Comparison of ENCODE assay signal across 1 cellular context in the genomic region with DNA sequence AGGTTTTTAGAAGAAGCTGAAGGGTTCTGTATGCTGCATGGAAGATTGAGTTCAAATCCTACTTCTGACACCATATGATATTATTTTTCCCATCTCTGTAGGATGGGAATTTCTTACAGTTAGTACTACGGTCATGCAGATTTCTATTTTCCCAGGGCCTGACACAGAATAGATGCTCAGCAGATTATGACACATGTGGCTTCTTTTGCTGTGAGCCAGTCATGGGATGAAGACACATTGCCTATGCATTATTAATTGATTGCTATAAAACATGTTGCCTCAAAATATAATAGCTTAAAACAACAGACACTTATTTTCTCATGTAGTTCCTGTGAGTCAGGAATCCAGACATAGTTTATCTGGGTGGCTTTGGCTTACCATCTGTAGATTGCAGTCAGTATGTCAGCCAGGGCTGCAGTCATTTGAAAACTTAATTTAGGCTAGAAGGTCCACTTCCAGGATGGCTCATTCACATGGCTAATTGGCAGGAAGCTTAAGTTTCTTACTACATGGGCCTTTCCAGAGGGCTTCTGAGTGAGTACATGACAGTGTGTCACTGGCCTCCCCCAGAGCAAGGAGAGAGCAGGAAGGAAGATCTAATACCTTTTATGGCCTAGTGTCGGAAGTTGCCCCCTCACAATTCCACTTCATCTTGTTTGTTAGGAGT.
TF ChIP-seq lines count a peak whose summit lies in the region.

No MANE protein-coding gene starts in this region.

TF ChIP-seq in GM12878, 131 proteins besides CTCF, POLR2A, EP300 and RAD21 (continued from another document):
- TF ChIP-seq PKNOX1 (IDR thresholded peaks at IDR 0.05) (no peak), ZBTB40 (IDR thresholded peaks at IDR 0.05; ENCODE audit: borderline replicate concordance) (no peak), CREB1 (IDR thresholded peaks at IDR 0.05; ENCODE audit: low read depth) (no peak), PML (IDR thresholded peaks at IDR 0.05; ENCODE audit: low read length) (no peak), CHD4 (IDR thresholded peaks at IDR 0.05) (no peak), CHD2 (IDR thresholded peaks at IDR 0.05; ENCODE audit: borderline replicate concordance, low read depth, low read length) (no peak), ZNF687 (IDR thresholded peaks at IDR 0.05) (no peak), BACH1 (IDR thresholded peaks at IDR 0.05; ENCODE audit: borderline replicate concordance) (no peak), MEF2A (IDR thresholded peaks at IDR 0.05; ENCODE audit: insufficient read depth, low read depth, low read length) (no peak), TCF3 (IDR thresholded peaks at IDR 0.05; ENCODE audit: borderline replicate concordance, insufficient read depth, low read depth, low read length) (no peak), IRF4 (IDR thresholded peaks at IDR 0.05; ENCODE audit: low read depth, low read length) (no peak), ATF3 (IDR thresholded peaks at IDR 0.05; ENCODE audit: borderline replicate concordance, extremely low read depth, low read depth, low read length) (no peak), EZH2 (IDR thresholded peaks at IDR 0.05; ENCODE audit: borderline replicate concordance, control insufficient read depth, low read depth, low read length) (no peak), RAD51 (IDR thresholded peaks at IDR 0.05) (no peak), ATF7 (IDR thresholded peaks at IDR 0.05; ENCODE audit: low read depth) (no peak), MTA2 (IDR thresholded peaks at IDR 0.05; ENCODE audit: low read depth) (no peak)
TF ChIP-seq in GM12878: peak in this region for 0.
